15 cellular contexts compared by ENCODE assay signal in genomic region chr13:110542311-110542796, GRCh38.
"Had no signal": no experiment of that assay in that cellular context is flagged by ENCODE, and none has a peak within 500 bp of the region (broad histone marks: within the 10 kb centered on the region; RNA-seq: fewer than 3 reads in every experiment).

No MANE protein-coding gene starts in this region.

- H3K4me3 Mint-ChIP-seq: activated B cell treated with CpG ODN at 0.5 μM for 24 hours; activated CD4-positive, alpha-beta T cell treated with anti-CD3 and anti-CD28 coated beads, Interleukin-2, amount 10 ng/mL, durations not matched to agents 7 days and 5 days; activated naive CD4-positive, alpha-beta T cell treated with anti-CD3 and anti-CD28 coated beads, Interleukin-2, amount 10 ng/mL, durations not matched to agents 7 days and 5 days; activated T-helper 17 cell treated with anti-CD3 and anti-CD28 coated beads, Interleukin-2, amount 50 U/mL, for 72 hours; dendritic cell treated with granulocyte-macrophage colony-stimulating factor and Interleukin-4, amounts not matched to agents 40 ng/mL and 50 ng/mL, for 4 days; effector memory CD8-positive, alpha-beta T cell; natural killer cell treated with Interleukin-12 subunit alpha and Interleukin-12 subunit beta and Interleukin-15 and Interleukin-18, amount 100 ng/mL, for 72 hours; stimulated activated naive B cell treated with anti-CD40 and anti-IgM and Interleukin-4, amounts not matched to agents 10 μg/mL and 1 μg/mL and 100 μg/mL, for 72 hours; T-helper 1 cell treated with Interleukin-12 subunit alpha and Interleukin-12 subunit beta and Interleukin-4 antibody, amounts not matched to agents 30 μg/mL and 1 μg/mL, for 36 hours had no signal

- ATAC-seq: activated T-helper 17 cell treated with anti-CD3 and anti-CD28 coated beads, Interleukin-2, amount 50 U/mL, for 72 hours; effector memory CD8-positive, alpha-beta T cell; natural killer cell treated with Interleukin-12 subunit alpha and Interleukin-12 subunit beta and Interleukin-15 and Interleukin-18, amount 100 ng/mL, for 72 hours; stimulated activated naive B cell treated with anti-CD40 and anti-IgM and Interleukin-4, amounts not matched to agents 10 μg/mL and 1 μg/mL and 100 μg/mL, for 72 hours had no signal

- H3K27me3 Mint-ChIP-seq: activated B cell treated with CpG ODN at 0.5 μM for 24 hours; activated CD4-positive, alpha-beta T cell treated with anti-CD3 and anti-CD28 coated beads, Interleukin-2, amount 10 ng/mL, durations not matched to agents 7 days and 5 days; activated naive CD4-positive, alpha-beta T cell treated with anti-CD3 and anti-CD28 coated beads, Interleukin-2, amount 10 ng/mL, durations not matched to agents 7 days and 5 days; activated T-helper 17 cell treated with anti-CD3 and anti-CD28 coated beads, Interleukin-2, amount 50 U/mL, for 72 hours; dendritic cell treated with granulocyte-macrophage colony-stimulating factor and Interleukin-4, amounts not matched to agents 40 ng/mL and 50 ng/mL, for 4 days; stimulated activated naive B cell treated with anti-CD40 and anti-IgM and Interleukin-4, amounts not matched to agents 10 μg/mL and 1 μg/mL and 100 μg/mL, for 72 hours had no signal

- H3K4me3 ChIP-seq: lung, spleen had no signal

- H3K27ac Mint-ChIP-seq: activated B cell treated with CpG ODN at 0.5 μM for 24 hours; activated CD4-positive, alpha-beta T cell treated with anti-CD3 and anti-CD28 coated beads, Interleukin-2, amount 10 ng/mL, durations not matched to agents 7 days and 5 days; activated naive CD4-positive, alpha-beta T cell treated with anti-CD3 and anti-CD28 coated beads, Interleukin-2, amount 10 ng/mL, durations not matched to agents 7 days and 5 days; activated T-helper 17 cell treated with anti-CD3 and anti-CD28 coated beads, Interleukin-2, amount 50 U/mL, for 72 hours; effector memory CD8-positive, alpha-beta T cell; natural killer cell treated with Interleukin-12 subunit alpha and Interleukin-12 subunit beta and Interleukin-15 and Interleukin-18, amount 100 ng/mL, for 72 hours; stimulated activated naive B cell treated with anti-CD40 and anti-IgM and Interleukin-4, amounts not matched to agents 10 μg/mL and 1 μg/mL and 100 μg/mL, for 72 hours; T-helper 1 cell treated with Interleukin-12 subunit alpha and Interleukin-12 subunit beta and Interleukin-4 antibody, amounts not matched to agents 30 μg/mL and 1 μg/mL, for 36 hours had no signal

- H3K4me1 Mint-ChIP-seq: activated T-helper 17 cell treated with anti-CD3 and anti-CD28 coated beads, Interleukin-2, amount 50 U/mL, for 72 hours had no signal

- DNase-seq: activated B cell treated with CpG ODN at 0.5 μM for 24 hours; activated CD4-positive, alpha-beta T cell treated with anti-CD3 and anti-CD28 coated beads, Interleukin-2, amount 10 ng/mL, durations not matched to agents 7 days and 5 days; activated naive CD4-positive, alpha-beta T cell treated with anti-CD3 and anti-CD28 coated beads, Interleukin-2, amount 10 ng/mL, durations not matched to agents 7 days and 5 days; activated T-cell treated with anti-CD3 and anti-CD28 coated beads for 4 hours; effector memory CD8-positive, alpha-beta T cell; hippocampal formation; nucleus accumbens; spleen; stimulated activated CD4-positive, alpha-beta T cell treated with anti-CD3 and anti-CD28 coated beads, Interleukin-2, amount 100 ng/mL, for 24 hours; stimulated activated naive B cell treated with anti-CD40 and anti-IgM and Interleukin-4, amounts not matched to agents 10 μg/mL and 1 μg/mL and 100 μg/mL, for 72 hours had no signal

- H3K9me3 Mint-ChIP-seq: activated B cell treated with CpG ODN at 0.5 μM for 24 hours; activated naive CD4-positive, alpha-beta T cell treated with anti-CD3 and anti-CD28 coated beads, Interleukin-2, amount 10 ng/mL, durations not matched to agents 7 days and 5 days; activated T-helper 17 cell treated with anti-CD3 and anti-CD28 coated beads, Interleukin-2, amount 50 U/mL, for 72 hours; effector memory CD8-positive, alpha-beta T cell; natural killer cell treated with Interleukin-12 subunit alpha and Interleukin-12 subunit beta and Interleukin-15 and Interleukin-18, amount 100 ng/mL, for 72 hours; T-helper 1 cell treated with Interleukin-12 subunit alpha and Interleukin-12 subunit beta and Interleukin-4 antibody, amounts not matched to agents 30 μg/mL and 1 μg/mL, for 36 hours had no signal

- H3K27me3 ChIP-seq: spleen had no signal

- H3K36me3 Mint-ChIP-seq: natural killer cell treated with Interleukin-12 subunit alpha and Interleukin-12 subunit beta and Interleukin-15 and Interleukin-18, amount 100 ng/mL, for 72 hours had no signal
